1 cellular context compared by ENCODE assay signal in the genomic region with DNA sequence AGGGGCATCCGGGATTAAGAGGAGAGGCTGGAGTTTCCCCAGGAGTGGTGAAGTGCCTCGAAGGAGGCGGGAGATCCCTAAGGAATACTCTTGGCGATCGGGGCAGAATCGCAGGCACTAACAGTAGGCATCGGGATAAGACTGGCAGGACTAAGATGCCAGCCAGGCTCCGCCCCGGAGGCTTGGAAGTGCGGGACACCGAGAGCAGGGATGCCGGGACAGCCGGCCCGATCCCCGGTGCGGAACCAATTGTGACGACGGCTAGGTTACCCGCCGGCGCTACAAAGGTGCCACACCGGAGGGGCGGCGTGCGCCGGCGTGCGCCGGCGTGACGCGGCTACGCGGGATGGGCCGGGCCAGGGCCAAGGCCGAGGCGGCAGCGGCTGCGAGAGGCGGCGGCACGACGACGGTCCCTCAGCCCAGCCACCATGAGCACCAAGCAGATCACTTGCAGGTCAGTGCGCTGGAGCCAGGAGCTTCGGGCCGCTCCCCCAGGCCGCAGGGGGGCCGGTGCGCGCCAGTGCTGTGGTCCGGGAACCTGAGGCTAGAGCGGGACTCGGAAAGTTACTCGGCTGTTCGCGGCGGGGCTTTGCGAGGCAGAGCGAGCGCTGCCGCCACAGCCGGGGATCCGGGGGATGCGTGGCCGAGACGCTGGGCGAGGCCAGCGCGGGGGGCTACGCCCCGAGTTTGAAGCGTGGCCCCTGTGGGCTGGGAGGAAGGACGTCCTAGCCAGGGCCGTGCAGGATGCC.
TF ChIP-seq lines count a peak whose summit lies in the region.

MKRN2 (plus strand) TSS at position 365 of the 749 bp plus-strand sequence; CDS start at position 429, 64 bp downstream.

TF ChIP-seq in K562, 482 proteins besides CTCF, POLR2A, EP300 and RAD21 (continued from another document and continues in another):
- TF ChIP-seq PRDM10 (IDR thresholded peaks at IDR 0.05; ENCODE audit: partially characterized antibody) (no peak), TAF1 (IDR thresholded peaks at IDR 0.05; ENCODE audit: control insufficient read depth, extremely low read depth, insufficient read depth, low read length, severe bottlenecking) (peak; percentile 99), MAFG (tag; conservative IDR thresholded peaks at IDR 0.05) (no peak), DMBX1 (CRISPR knock-in tag; IDR thresholded peaks at IDR 0.05; ENCODE audit: borderline replicate concordance) (peak; percentile 38; the same call in 1 of the 2 replicates), HSF4 (CRISPR knock-in tag; IDR thresholded peaks at IDR 0.05; ENCODE audit: borderline replicate concordance) (no peak), CHD1 (IDR thresholded peaks at IDR 0.05; ENCODE audit: low read length) (no peak), SIN3A (IDR thresholded peaks at IDR 0.05; ENCODE audit: borderline replicate concordance in 2 of 2, control insufficient read depth in 1 of 2, low read depth in 2 of 2, low read length in 2 of 2) (peak; percentile 29 to 83; a peak in 1 of 4 replicates), ELF2 (CRISPR knock-in tag; IDR thresholded peaks at IDR 0.05) (peak; percentile 82), POLR2AphosphoS2 (IDR thresholded peaks at IDR 0.05; ENCODE audit: low read length) (peak; percentile 89; the same call in 1 of the 2 replicates), PCBP1 (IDR thresholded peaks at IDR 0.05; ENCODE audit: low read depth, low read length, poor library complexity, severe bottlenecking) (peak; percentile 92), ZFX (CRISPR knock-in tag; IDR thresholded peaks at IDR 0.05) (peak; percentile 99), ZNF263 (CRISPR knock-in tag; IDR thresholded peaks at IDR 0.05; ENCODE audit: borderline replicate concordance) (peak; percentile 69; the same call in 1 of the 2 replicates), CHD2 (IDR thresholded peaks at IDR 0.05; ENCODE audit: low read depth, low read length) (peak; percentile 47; the same call in 1 of the 2 replicates), SLC30A9 (CRISPR knock-in tag; IDR thresholded peaks at IDR 0.05) (no peak), EP400 (IDR thresholded peaks at IDR 0.05) (peak; percentile 95), BHLHE40 (IDR thresholded peaks at IDR 0.05; ENCODE audit: low read length) (peak; percentile 80), U2AF1 (optimal IDR thresholded peaks at IDR 0.05; ENCODE audit: low read depth, low read length) (peak; percentile 90), CCNT2 (IDR thresholded peaks at IDR 0.05; ENCODE audit: borderline replicate concordance, extremely low read depth, insufficient read length, low read depth, low read length) (peak; percentile 98), RHOXF2B (CRISPR knock-in tag; conservative IDR thresholded peaks at IDR 0.05) (peak; percentile 39; the same call in 1 of the 2 replicates), TFE3 (CRISPR knock-in tag; IDR thresholded peaks at IDR 0.05) (no peak), ZC3H8 (IDR thresholded peaks at IDR 0.05) (no peak), POLR2B (IDR thresholded peaks at IDR 0.05; ENCODE audit: low read depth, partially characterized antibody) (peak; percentile 94), ZC3H11A (IDR thresholded peaks at IDR 0.05; ENCODE audit: low read depth, low read length) (peak; percentile 97), NR3C1 (CRISPR knock-in tag; IDR thresholded peaks at IDR 0.05) (peak; percentile 76; the same call in 1 of the 2 replicates), ZNF766 (CRISPR knock-in tag; conservative IDR thresholded peaks at IDR 0.05) (peak; percentile 52; the same call in 1 of the 2 replicates), HDAC8 (tag; IDR thresholded peaks at IDR 0.05) (peak; percentile 88), GTF2A2 (tag; IDR thresholded peaks at IDR 0.05) (peak; percentile 74; the same call in 1 of the 2 replicates), SAFB2 (IDR thresholded peaks at IDR 0.05; ENCODE audit: borderline replicate concordance, low read depth, low read length, severe bottlenecking) (no peak), HES1 (IDR thresholded peaks at IDR 0.05; ENCODE audit: low read depth) (no peak; the same call in 1 of the 2 replicates), PTBP1 (IDR thresholded peaks at IDR 0.05; ENCODE audit: low read depth, low read length) (0 out of 2 replicates have a peak, but pooled peaks have one; percentile 26), ZNF740 (CRISPR knock-in tag; IDR thresholded peaks at IDR 0.05) (peak; percentile 83), ZNF740 (tag; IDR thresholded peaks at IDR 0.05) (no peak)
- TF ChIP-seq, protein P1, sequence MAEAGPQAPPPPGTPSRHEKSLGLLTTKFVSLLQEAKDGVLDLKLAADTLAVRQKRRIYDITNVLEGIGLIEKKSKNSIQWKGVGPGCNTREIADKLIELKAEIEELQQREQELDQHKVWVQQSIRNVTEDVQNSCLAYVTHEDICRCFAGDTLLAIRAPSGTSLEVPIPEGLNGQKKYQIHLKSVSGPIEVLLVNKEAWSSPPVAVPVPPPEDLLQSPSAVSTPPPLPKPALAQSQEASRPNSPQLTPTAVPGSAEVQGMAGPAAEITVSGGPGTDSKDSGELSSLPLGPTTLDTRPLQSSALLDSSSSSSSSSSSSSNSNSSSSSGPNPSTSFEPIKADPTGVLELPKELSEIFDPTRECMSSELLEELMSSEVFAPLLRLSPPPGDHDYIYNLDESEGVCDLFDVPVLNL (CRISPR knock-in tag; IDR thresholded peaks at IDR 0.05; ENCODE audit: low read depth), result 0 out of 2 replicates have a peak, but pooled peaks have one; percentile 57
- TF ChIP-seq, protein P2, sequence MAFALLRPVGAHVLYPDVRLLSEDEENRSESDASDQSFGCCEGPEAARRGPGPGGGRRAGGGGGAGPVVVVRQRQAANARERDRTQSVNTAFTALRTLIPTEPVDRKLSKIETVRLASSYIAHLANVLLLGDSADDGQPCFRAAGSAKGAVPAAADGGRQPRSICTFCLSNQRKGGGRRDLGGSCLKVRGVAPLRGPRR (CRISPR knock-in tag; IDR thresholded peaks at IDR 0.05), result no peak
- TF ChIP-seq, protein P3, sequence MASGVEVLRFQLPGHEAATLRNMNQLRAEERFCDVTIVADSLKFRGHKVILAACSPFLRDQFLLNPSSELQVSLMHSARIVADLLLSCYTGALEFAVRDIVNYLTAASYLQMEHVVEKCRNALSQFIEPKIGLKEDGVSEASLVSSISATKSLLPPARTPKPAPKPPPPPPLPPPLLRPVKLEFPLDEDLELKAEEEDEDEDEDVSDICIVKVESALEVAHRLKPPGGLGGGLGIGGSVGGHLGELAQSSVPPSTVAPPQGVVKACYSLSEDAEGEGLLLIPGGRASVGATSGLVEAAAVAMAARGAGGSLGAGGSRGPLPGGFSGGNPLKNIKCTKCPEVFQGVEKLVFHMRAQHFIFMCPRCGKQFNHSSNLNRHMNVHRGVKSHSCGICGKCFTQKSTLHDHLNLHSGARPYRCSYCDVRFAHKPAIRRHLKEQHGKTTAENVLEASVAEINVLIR (CRISPR knock-in tag; IDR thresholded peaks at IDR 0.05), result peak; percentile 86
- TF ChIP-seq, protein P4, sequence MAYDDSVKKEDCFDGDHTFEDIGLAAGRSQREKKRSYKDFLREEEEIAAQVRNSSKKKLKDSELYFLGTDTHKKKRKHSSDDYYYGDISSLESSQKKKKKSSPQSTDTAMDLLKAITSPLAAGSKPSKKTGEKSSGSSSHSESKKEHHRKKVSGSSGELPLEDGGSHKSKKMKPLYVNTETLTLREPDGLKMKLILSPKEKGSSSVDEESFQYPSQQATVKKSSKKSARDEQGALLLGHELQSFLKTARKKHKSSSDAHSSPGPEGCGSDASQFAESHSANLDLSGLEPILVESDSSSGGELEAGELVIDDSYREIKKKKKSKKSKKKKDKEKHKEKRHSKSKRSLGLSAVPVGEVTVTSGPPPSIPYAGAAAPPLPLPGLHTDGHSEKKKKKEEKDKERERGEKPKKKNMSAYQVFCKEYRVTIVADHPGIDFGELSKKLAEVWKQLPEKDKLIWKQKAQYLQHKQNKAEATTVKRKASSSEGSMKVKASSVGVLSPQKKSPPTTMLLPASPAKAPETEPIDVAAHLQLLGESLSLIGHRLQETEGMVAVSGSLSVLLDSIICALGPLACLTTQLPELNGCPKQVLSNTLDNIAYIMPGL (CRISPR knock-in tag; IDR thresholded peaks at IDR 0.05), result peak; percentile 61; the same call in 1 of the 2 replicates
- TF ChIP-seq, protein P5, sequence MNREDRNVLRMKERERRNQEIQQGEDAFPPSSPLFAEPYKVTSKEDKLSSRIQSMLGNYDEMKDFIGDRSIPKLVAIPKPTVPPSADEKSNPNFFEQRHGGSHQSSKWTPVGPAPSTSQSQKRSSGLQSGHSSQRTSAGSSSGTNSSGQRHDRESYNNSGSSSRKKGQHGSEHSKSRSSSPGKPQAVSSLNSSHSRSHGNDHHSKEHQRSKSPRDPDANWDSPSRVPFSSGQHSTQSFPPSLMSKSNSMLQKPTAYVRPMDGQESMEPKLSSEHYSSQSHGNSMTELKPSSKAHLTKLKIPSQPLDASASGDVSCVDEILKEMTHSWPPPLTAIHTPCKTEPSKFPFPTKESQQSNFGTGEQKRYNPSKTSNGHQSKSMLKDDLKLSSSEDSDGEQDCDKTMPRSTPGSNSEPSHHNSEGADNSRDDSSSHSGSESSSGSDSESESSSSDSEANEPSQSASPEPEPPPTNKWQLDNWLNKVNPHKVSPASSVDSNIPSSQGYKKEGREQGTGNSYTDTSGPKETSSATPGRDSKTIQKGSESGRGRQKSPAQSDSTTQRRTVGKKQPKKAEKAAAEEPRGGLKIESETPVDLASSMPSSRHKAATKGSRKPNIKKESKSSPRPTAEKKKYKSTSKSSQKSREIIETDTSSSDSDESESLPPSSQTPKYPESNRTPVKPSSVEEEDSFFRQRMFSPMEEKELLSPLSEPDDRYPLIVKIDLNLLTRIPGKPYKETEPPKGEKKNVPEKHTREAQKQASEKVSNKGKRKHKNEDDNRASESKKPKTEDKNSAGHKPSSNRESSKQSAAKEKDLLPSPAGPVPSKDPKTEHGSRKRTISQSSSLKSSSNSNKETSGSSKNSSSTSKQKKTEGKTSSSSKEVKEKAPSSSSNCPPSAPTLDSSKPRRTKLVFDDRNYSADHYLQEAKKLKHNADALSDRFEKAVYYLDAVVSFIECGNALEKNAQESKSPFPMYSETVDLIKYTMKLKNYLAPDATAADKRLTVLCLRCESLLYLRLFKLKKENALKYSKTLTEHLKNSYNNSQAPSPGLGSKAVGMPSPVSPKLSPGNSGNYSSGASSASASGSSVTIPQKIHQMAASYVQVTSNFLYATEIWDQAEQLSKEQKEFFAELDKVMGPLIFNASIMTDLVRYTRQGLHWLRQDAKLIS (CRISPR knock-in tag; IDR thresholded peaks at IDR 0.05), result peak; percentile 82; the same call in 1 of the 2 replicates
